9 cellular contexts compared by ENCODE assay signal in genomic region chrX:56318076-56318475, GRCh38.
"Had no signal": no experiment of that assay in that cellular context is flagged by ENCODE, and none has a peak within 500 bp of the region (broad histone marks: within the 10 kb centered on the region; RNA-seq: fewer than 3 reads in every experiment).

No MANE protein-coding gene starts in this region.

- H3K27ac Mint-ChIP-seq: HFFc6, IgD-negative memory B cell had no signal

- DNase-seq: GM23248, GOT3, H7, HFFc6 had no signal

- H3K4me1 ChIP-seq: HAP-1 had no signal

- H3K9me3 ChIP-seq: HAP-1 had no signal

- H3K27ac ChIP-seq: GM23248, HL-60 had no signal

- ATAC-seq: HCT116, HepG2 had no signal

- H3K9ac ChIP-seq: GM23248 had no signal

- H3K4me3 Mint-ChIP-seq: HFFc6 had no signal

- H3K4me3 ChIP-seq: GM23248, HAP-1 had no signal

- H3K36me3 ChIP-seq: HAP-1 had no signal

- H2AFZ ChIP-seq: GM23248 had no signal
